Comparison of ENCODE assay signal across 10 cellular contexts in genomic region chr13:98543380-98544104, GRCh38. TPM values are rescaled to one million over a fixed set of nuclear protein-coding genes. Genes with fewer than 3 reads are reported as not detected.
DNase-seq lines count a peak whose midpoint lies in the region; ATAC-seq and TF ChIP-seq lines count a peak whose summit lies in the region.
"Had no signal": no experiment of that assay in that cellular context is flagged by ENCODE, and none has a peak within 500 bp of the region (broad histone marks: within the 10 kb centered on the region; RNA-seq: fewer than 3 reads in every experiment).

No MANE protein-coding gene starts in this region.

- TF ChIP-seq POLR2A in spleen (IDR thresholded peaks at IDR 0.05) = no peak

- H3K4me3 ChIP-seq in spleen (peak overlapping the region in 5 of 8 donors; percentile 4 to 57 (median 21)), aorta (ENCODE audit: low read length in 2 of 2) (no peak overlapping the region)
- H3K4me3 ChIP-seq: SJCRH30 had no signal

- intact Hi-C loops in spleen (cut with DNase I; ENCODE audit: low total_unique reads) (no loop called here), aorta (cut with DNase I) (no loop called here)

- H3K4me3 Mint-ChIP-seq in glutamatergic neuron (ENCODE audit: unreplicated experiment) = peak overlapping the region; percentile 73

- H3K4me1 Mint-ChIP-seq in glutamatergic neuron (ENCODE audit: low read depth, unreplicated experiment) = peaks cover 83% of the 10 kb centered on the region

- H3K36me3 ChIP-seq in spleen = peaks cover 0 to 21% (median 0%) of the 10 kb centered on the region in 6 donors
- H3K36me3 ChIP-seq in aorta (ENCODE audit: control insufficient read depth in 1 of 2, insufficient read depth in 2 of 2, low read length in 1 of 2) = no peaks in the 10 kb centered on the region
- H3K36me3 ChIP-seq: SJCRH30 had no signal

- H3K27me3 ChIP-seq in spleen (replicated peaks in 1 of 7) (no peaks in the 10 kb centered on the region), aorta (ENCODE audit: control insufficient read depth in 1 of 2, insufficient read depth in 2 of 2, low read length in 1 of 2) (no peaks in the 10 kb centered on the region)
- H3K27me3 ChIP-seq: SJCRH30 had no signal

- WGBS in spleen, 5 donors = 66 to 71% (median 67%) methylated on average over 25 of the region's 25 CpGs
- 80 to 83% methylated on average over 25 of the region's 25 CpGs for WGBS in aorta, 2 donors

- no peaks in the 10 kb centered on the region for H3K36me3 Mint-ChIP-seq in glutamatergic neuron (ENCODE audit: unreplicated experiment)

- peaks cover 30% of the 10 kb centered on the region for H3K9me3 Mint-ChIP-seq in glutamatergic neuron (ENCODE audit: unreplicated experiment)

- H3K4me1 ChIP-seq in spleen (peaks cover 38 to 100% (median 83%) of the 10 kb centered on the region in 6 donors), aorta (ENCODE audit: control insufficient read depth in 1 of 2, insufficient read depth in 2 of 2, low read length in 2 of 2) (peaks cover 0 to 2% of the 10 kb centered on the region in 2 donors)
- H3K4me1 ChIP-seq: SJCRH30 had no signal

- ATAC-seq in GM19351 (IDR thresholded peaks at IDR 0.05; ENCODE audit: unreplicated experiment) (peak; percentile 29), HG03460 (IDR thresholded peaks at IDR 0.05; ENCODE audit: unreplicated experiment) (peak; percentile 23), HG03457 (IDR thresholded peaks at IDR 0.05; ENCODE audit: unreplicated experiment) (no peak), aorta (ENCODE audit: low FRiP score) (no peak), HG03135 (IDR thresholded peaks at IDR 0.05; ENCODE audit: unreplicated experiment) (no peak)

- TF ChIP-seq CTCF in glutamatergic neuron (IDR thresholded peaks at IDR 0.05; ENCODE audit: partially characterized antibody, unreplicated experiment) = no peak
- TF ChIP-seq CTCF in spleen (IDR thresholded peaks at IDR 0.05 in 8 of 11, conservative IDR thresholded peaks at IDR 0.05 in 3 of 11) = no peak

- peaks cover 23% of the 10 kb centered on the region for H3K27me3 Mint-ChIP-seq in glutamatergic neuron (ENCODE audit: unreplicated experiment)

- no peaks in the 10 kb centered on the region for H3K9me3 ChIP-seq in spleen
- H3K9me3 ChIP-seq in aorta (ENCODE audit: control insufficient read depth, low read length) = no peaks in the 10 kb centered on the region
- H3K9me3 ChIP-seq: SJCRH30 had no signal

- H3K27ac ChIP-seq in spleen = peak overlapping the region in 6 of 8 donors; percentile 57 to 81 (median 72)
- H3K27ac ChIP-seq in aorta (ENCODE audit: low read depth in 1 of 2, low read length in 2 of 2) = no peak overlapping the region
- H3K27ac ChIP-seq: SJCRH30 had no signal

- peak overlapping the region; percentile 99 for H3K27ac Mint-ChIP-seq in glutamatergic neuron (ENCODE audit: unreplicated experiment)

- no peak for DNase-seq in glutamatergic neuron
- no peak for DNase-seq in spleen
- DNase-seq in NCI-H146 (lab: John Stamatoyannopoulos, UW) = no peak
- no peak for DNase-seq in aorta
- DNase-seq: left colon had no signal

RNA-seq across cellular contexts. Expression of gene STK24, which starts 33.4 kb away (rescaled TPM):
- total RNA-seq in glutamatergic neuron (ENCODE audit: unreplicated experiment) (188 TPM), spleen (100 to 1,000 TPM in 3 of 7 donors, 10 to 100 TPM in 4; 87.5 to 132 (median 99.7) TPM), aorta (10 to 100 TPM; 61.3 to 64.5 TPM)
- polyA plus RNA-seq in spleen (10 to 100 TPM; 36.5 to 49.3 (median 47.4) TPM), aorta (10 to 100 TPM; 39.9 to 54.8 TPM)

Comparison
In these comparisons a context has a peak if more than half of its experiments do, and no peak if none do; other contexts are left out.
1. ATAC-seq: peak in GM19351 (single experiment) and HG03460 (single experiment); none in HG03457 (single experiment), aorta (single experiment) and HG03135 (single experiment).
2. H3K27ac ChIP-seq: peak in spleen (6 of 8); none in aorta (0 of 2).
3. H3K4me3 ChIP-seq: peak in spleen (5 of 8); none in aorta (0 of 2).